ENCODE assay signal across 8 cellular contexts in the genomic region with DNA sequence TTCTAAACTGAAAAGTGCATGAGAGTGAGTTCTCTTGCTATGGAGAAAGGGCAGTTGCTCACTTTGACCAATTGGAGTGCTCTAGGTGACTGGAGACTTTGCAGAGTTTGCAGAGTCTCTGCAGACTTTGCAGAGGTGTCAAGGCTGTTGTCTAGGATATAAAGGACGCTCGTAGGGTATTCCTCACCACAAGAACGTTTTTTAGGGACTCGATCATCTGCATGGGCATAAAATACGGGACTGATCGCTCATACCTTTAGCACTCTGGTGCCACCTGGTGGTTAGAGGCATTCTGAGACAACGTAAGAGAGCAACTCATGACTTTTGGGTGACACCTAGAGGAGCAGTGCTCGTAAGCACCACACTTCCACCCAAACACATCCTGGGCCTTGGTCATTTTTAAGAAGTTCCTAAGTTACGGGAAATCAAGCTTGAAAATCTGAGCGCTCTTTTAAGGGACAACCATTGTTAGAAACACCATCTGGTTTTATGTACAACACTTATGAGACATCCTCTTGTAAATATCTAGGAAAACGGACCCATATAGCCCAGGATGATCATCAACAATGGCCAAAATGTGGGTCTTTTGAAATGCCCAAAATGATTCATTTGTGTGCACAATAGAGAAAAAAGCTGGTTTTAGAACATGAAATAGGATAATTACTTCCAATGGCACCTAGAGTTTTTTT. TPM values are rescaled to one million over a fixed set of nuclear protein-coding genes. Genes with fewer than 3 reads are reported as not detected.
DNase-seq lines count a peak whose midpoint lies in the region; ATAC-seq and TF ChIP-seq lines count a peak whose summit lies in the region.

No MANE protein-coding gene starts in this region.

- no peak overlapping the region for H3K14ac ChIP-seq in H9 (ENCODE audit: insufficient read depth, low read length)

- H3K36me3 ChIP-seq in upper lobe of right lung, result no peaks in the 10 kb centered on the region

- H3K79me2 ChIP-seq in H9 (ENCODE audit: insufficient read depth, low read length), result no peaks in the 10 kb centered on the region

- H3K9me3 Mint-ChIP-seq in H9, result peaks cover 13 to 15% of the 10 kb centered on the region in 2 experiments
- no peaks in the 10 kb centered on the region for H3K9me3 Mint-ChIP-seq in activated naive CD4-positive, alpha-beta T cell treated with anti-CD3 and anti-CD28 coated beads, Interleukin-2, amount 50 U/mL, for 72 hours
- peaks cover 3% of the 10 kb centered on the region for H3K9me3 Mint-ChIP-seq in progenitor cell of endocrine pancreas (ENCODE audit: low read depth)

- DNase-seq in DMS 273 (lab: John Stamatoyannopoulos, UW; ENCODE audit: unreplicated experiment), result peak; percentile 94
- peak; percentile 90 for DNase-seq in H9
- DNase-seq in NCI-H1436 (lab: John Stamatoyannopoulos, UW), result peak; percentile 81
- DNase-seq in SKM-1 treated with dmso at 0.1 percent for 144 hours (lab: John Stamatoyannopoulos, UW; ENCODE audit: unreplicated experiment), result peak; percentile 89
- DNase-seq in activated naive CD4-positive, alpha-beta T cell treated with anti-CD3 and anti-CD28 coated beads, Interleukin-2, amount 50 U/mL, for 72 hours (ENCODE audit: low spot score in 2 of 2), result peak; percentile 72 to 91
- peak; percentile 78 for DNase-seq in Right ventricle myocardium inferior (ENCODE audit: missing footprints)
- peak; percentile 76 for DNase-seq in progenitor cell of endocrine pancreas (ENCODE audit: low spot score, unreplicated experiment)
- DNase-seq in upper lobe of right lung, result peak; percentile 74

- H3K4me1 Mint-ChIP-seq in H9 (no peaks in the 10 kb centered on the region; a peak in 1 of 4 replicates), progenitor cell of endocrine pancreas (ENCODE audit: low read depth) (no peaks in the 10 kb centered on the region)

- H3K27me3 Mint-ChIP-seq in H9 (ENCODE audit: low read depth) (peaks cover 5% of the 10 kb centered on the region; the same call in 1 of the 2 replicates), progenitor cell of endocrine pancreas (peaks cover 6% of the 10 kb centered on the region)

- ATAC-seq in activated naive CD4-positive, alpha-beta T cell treated with anti-CD3 and anti-CD28 coated beads, Interleukin-2, amount 50 U/mL, for 72 hours, result peak; percentile 98
- ATAC-seq in Right ventricle myocardium inferior (peak; percentile 96), upper lobe of right lung (peak; percentile 100)

- intact Hi-C loops in Right ventricle myocardium inferior (cut with DNase I), result loop anchor here (1.0 to 10.0 kb wide), 4 partner anchors 141 to 564 kb away; a partner anchor contains a TSS
- intact Hi-C loops in upper lobe of right lung (cut with DNase I), result loop anchor here (5.0 kb wide), 1 partner anchor 142 kb away; no protein-coding TSS in a partner anchor

- no peak overlapping the region for H3K27ac ChIP-seq in H9 (ENCODE audit: insufficient read length, low read depth, low read length)
- no peak overlapping the region for H3K27ac ChIP-seq in upper lobe of right lung

- peaks cover 0 to 4% (median 2%) of the 10 kb centered on the region in 3 experiments; a peak in 5 of 7 replicates for H3K36me3 Mint-ChIP-seq in H9 (ENCODE audit: insufficient read depth in 1 of 3, low read depth in 3 of 3)
- H3K36me3 Mint-ChIP-seq in activated naive CD4-positive, alpha-beta T cell treated with anti-CD3 and anti-CD28 coated beads, Interleukin-2, amount 50 U/mL, for 72 hours, result no peaks in the 10 kb centered on the region
- H3K36me3 Mint-ChIP-seq in progenitor cell of endocrine pancreas (ENCODE audit: insufficient read depth), result no peaks in the 10 kb centered on the region

- H3T11ph ChIP-seq in H9 (ENCODE audit: low read length), result no peak overlapping the region

- H2AK5ac ChIP-seq in H9 (ENCODE audit: insufficient read length, low read length), result no peak overlapping the region

- H3K23me2 ChIP-seq in H9 (ENCODE audit: insufficient read length, low read depth, low read length, poor library complexity, severe bottlenecking), result no peaks in the 10 kb centered on the region

- H2AFZ ChIP-seq in H9 (ENCODE audit: low read length), result no peak overlapping the region

- no peak overlapping the region for H2BK15ac ChIP-seq in H9 (ENCODE audit: low read depth, low read length)

- H3K79me1 ChIP-seq in H9 (ENCODE audit: insufficient read depth, low read depth, low read length, poor library complexity, severe bottlenecking), result no peaks in the 10 kb centered on the region

- H4K8ac ChIP-seq in H9 (replicated peaks; ENCODE audit: insufficient read length, low read depth, low read length), result no peak overlapping the region

- H2BK120ac ChIP-seq in H9 (ENCODE audit: low read depth, low read length, poor library complexity, severe bottlenecking), result no peak overlapping the region

- no peak overlapping the region for H4K91ac ChIP-seq in H9 (ENCODE audit: insufficient read length, low read depth, low read length)

- H3K4me3 Mint-ChIP-seq in H9, result peak overlapping the region in 1 of 2 experiments; percentile 59; a peak in 2 of 5 replicates
- no peak overlapping the region for H3K4me3 Mint-ChIP-seq in progenitor cell of endocrine pancreas (ENCODE audit: low read depth)

- H3K18ac ChIP-seq in H9 (ENCODE audit: insufficient read length, low read depth, low read length), result no peak overlapping the region

- H3K23ac ChIP-seq in H9 (ENCODE audit: insufficient read length, low read depth, low read length), result no peak overlapping the region

- H4K5ac ChIP-seq in H9 (ENCODE audit: insufficient read length, low read depth, low read length), result no peak overlapping the region

- no peak overlapping the region for H2BK20ac ChIP-seq in H9 (ENCODE audit: low read depth, low read length, poor library complexity, severe bottlenecking)

- H2BK5ac ChIP-seq in H9 (ENCODE audit: insufficient read length, low read length), result no peak overlapping the region

- H3K4me3 ChIP-seq in upper lobe of right lung, result no peak overlapping the region

- H3K4ac ChIP-seq in H9 (ENCODE audit: low read depth, low read length), result no peak overlapping the region

- no peak overlapping the region for H2BK12ac ChIP-seq in H9 (ENCODE audit: insufficient read length, low read depth, low read length)

- no peak overlapping the region for H3K27ac Mint-ChIP-seq in H9
- H3K27ac Mint-ChIP-seq in activated naive CD4-positive, alpha-beta T cell treated with anti-CD3 and anti-CD28 coated beads, Interleukin-2, amount 50 U/mL, for 72 hours, result peak overlapping the region in 1 of 2 donors; percentile 13
- no peak overlapping the region for H3K27ac Mint-ChIP-seq in progenitor cell of endocrine pancreas

- TF ChIP-seq CTCF in H9 (conservative IDR thresholded peaks at IDR 0.05) (peak; percentile 100), progenitor cell of endocrine pancreas (IDR thresholded peaks at IDR 0.05; ENCODE audit: unreplicated experiment) (peak; percentile 99), upper lobe of right lung (IDR thresholded peaks at IDR 0.05) (peak; percentile 96)

- H4K20me1 ChIP-seq in H9 (ENCODE audit: control insufficient read depth, insufficient read depth, insufficient read length), result no peaks in the 10 kb centered on the region

- H3K4me1 ChIP-seq in H9 (ENCODE audit: insufficient read depth, low read length) (no peaks in the 10 kb centered on the region), upper lobe of right lung (peaks cover 4% of the 10 kb centered on the region)

- no CpG with 5 or more reads among the region's 11 CpGs for WGBS in H9 (ENCODE audit: extremely low coverage, insufficient read length, low lambda C conversion rate)

- no peak overlapping the region for H3K4me2 ChIP-seq in H9 (ENCODE audit: insufficient read depth, insufficient read length, low read length)

- H3K9ac ChIP-seq in H9 (ENCODE audit: extremely low read depth, insufficient read length, low read length), result no peak overlapping the region

- no peaks in the 10 kb centered on the region for H3K27me3 ChIP-seq in H9 (ENCODE audit: insufficient read depth, low read length)
- no peaks in the 10 kb centered on the region for H3K27me3 ChIP-seq in upper lobe of right lung

- H3K9me3 ChIP-seq in H9 (ENCODE audit: control insufficient read depth, low read depth, low read length) (peaks cover 5% of the 10 kb centered on the region), upper lobe of right lung (no peaks in the 10 kb centered on the region)

- no peak overlapping the region for H3K56ac ChIP-seq in H9 (ENCODE audit: insufficient read length, low read depth, low read length)

RNA-seq across cellular contexts. Expression of a gene that starts 51.6 kb away (rescaled TPM):
- total RNA-seq in H9 (2021) (not detected in 2 replicates), Right ventricle myocardium inferior (not detected), progenitor cell of endocrine pancreas (not detected in 2 replicates), upper lobe of right lung (0.26 TPM)
- total RNA-seq in activated naive CD4-positive, alpha-beta T cell treated with anti-CD3 and anti-CD28 coated beads, Interleukin-2, amount 50 U/mL, for 72 hours, result not detected
